ENCODE assay signal across 2 cellular contexts in genomic region chr6:154354265-154354777, GRCh38.
A peak's percentile ranks its signal among the peaks of the same experiment; 100 is the strongest.
TF ChIP-seq lines count a peak whose summit lies in the region.

No MANE protein-coding gene starts in this region.

TF ChIP-seq in GM12891, 5 proteins besides CTCF, POLR2A, EP300 and RAD21:
- TF ChIP-seq SPI1 (IDR thresholded peaks at IDR 0.05; ENCODE audit: low read depth, low read length): no peak
TF ChIP-seq in GM12891: peak in this region for 0.

TF ChIP-seq in GM12878, 131 proteins besides CTCF, POLR2A, EP300 and RAD21:
- TF ChIP-seq DPF2 (IDR thresholded peaks at IDR 0.05) (no peak), HDGF (IDR thresholded peaks at IDR 0.05) (peak; percentile 84)
